ENCODE assay signal across 1 cellular context in genomic region chr7:123917878-123918277, GRCh38.
A peak's percentile ranks its signal among the peaks of the same experiment; 100 is the strongest.
TF ChIP-seq lines count a peak whose summit lies in the region.

No MANE protein-coding gene starts in this region.

TF ChIP-seq in K562, 482 proteins besides CTCF, POLR2A, EP300 and RAD21:
- peak; percentile 87 to 89 for TF ChIP-seq NRF1 (conservative IDR thresholded peaks at IDR 0.05 in 1 of 2, IDR thresholded peaks at IDR 0.05 in 1 of 2)
- 0 out of 2 replicates have a peak, but pooled peaks have one; percentile 10 for TF ChIP-seq CXXC5 (CRISPR knock-in tag; IDR thresholded peaks at IDR 0.05)
- no peak for TF ChIP-seq ZNF57 (CRISPR knock-in tag; IDR thresholded peaks at IDR 0.05)
